In the genomic region with DNA sequence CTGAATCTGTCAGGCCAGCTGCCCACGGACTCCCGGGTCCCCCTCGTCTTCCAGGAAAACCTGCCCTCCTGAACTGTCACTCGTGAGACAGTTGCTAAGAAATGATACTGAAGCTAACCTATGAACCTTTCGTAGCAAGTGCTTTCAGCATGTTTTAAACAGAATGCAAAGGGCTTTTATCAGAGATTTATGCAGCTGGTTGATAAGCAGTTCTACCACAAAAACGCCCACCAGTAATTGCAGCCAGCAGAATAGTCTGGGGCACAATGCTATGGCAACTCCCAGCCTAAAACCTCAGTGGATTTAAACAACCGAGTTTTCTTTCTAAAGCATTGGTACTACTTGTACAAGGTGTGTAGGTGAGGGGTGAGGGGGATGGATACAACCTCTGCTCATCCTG, we compare ENCODE assay signal across 28 cellular contexts.
"Had no signal": no experiment of that assay in that cellular context is flagged by ENCODE, and none has a peak within 500 bp of the region (broad histone marks: within the 10 kb centered on the region; RNA-seq: fewer than 3 reads in every experiment).

No MANE protein-coding gene starts in this region.

- H3K27me3 Mint-ChIP-seq: stimulated activated memory B cell treated with anti-CD40 and anti-IgM and Interleukin-4, amounts not matched to agents 10 μg/mL and 1 μg/mL and 100 μg/mL, for 72 hours; stimulated activated naive B cell treated with anti-CD40 and anti-IgM and Interleukin-4, amounts not matched to agents 10 μg/mL and 1 μg/mL and 100 μg/mL, for 72 hours had no signal

- H3K4me3 Mint-ChIP-seq: stimulated activated effector memory CD8-positive, alpha-beta T cell treated with anti-CD3 and anti-CD28 coated beads, Interleukin-12 subunit alpha, Interleukin-12 subunit beta, amount 100 ng/mL, for 72 hours; stimulated activated memory B cell treated with anti-CD40 and anti-IgM and Interleukin-4, amounts not matched to agents 10 μg/mL and 1 μg/mL and 100 μg/mL, for 72 hours; stimulated activated naive B cell treated with anti-CD40 and anti-IgM and Interleukin-4, amounts not matched to agents 10 μg/mL and 1 μg/mL and 100 μg/mL, for 72 hours; stimulated activated naive CD8-positive, alpha-beta T cell treated with anti-CD3 and anti-CD28 coated beads, Interleukin-15, amount 100 ng/mL, for 72 hours; stimulated activated naive CD8-positive, alpha-beta T cell treated with anti-CD3 and anti-CD28 coated beads, Interleukin-15, Interleukin-2, amounts not matched to agents 100 ng/mL and 50 ng/mL, for 24 hours; type B pancreatic cell had no signal

- H3K36me3 Mint-ChIP-seq: stimulated activated effector memory CD8-positive, alpha-beta T cell treated with anti-CD3 and anti-CD28 coated beads, Interleukin-12 subunit alpha, Interleukin-12 subunit beta, amount 100 ng/mL, for 72 hours; stimulated activated memory B cell treated with anti-CD40 and anti-IgM and Interleukin-4, amounts not matched to agents 10 μg/mL and 1 μg/mL and 100 μg/mL, for 72 hours; stimulated activated naive B cell treated with anti-CD40 and anti-IgM and Interleukin-4, amounts not matched to agents 10 μg/mL and 1 μg/mL and 100 μg/mL, for 72 hours; type B pancreatic cell had no signal

- DNase-seq: stimulated activated CD4-positive, alpha-beta T cell treated with anti-CD3 and anti-CD28 coated beads, Interleukin-2, amount 100 ng/mL, for 48 hours; stimulated activated CD4-positive, alpha-beta T cell treated with anti-CD3 and anti-CD28 coated beads, Interleukin-4, amount 100 ng/mL, for 1 hour; stimulated activated CD4-positive, alpha-beta T cell treated with anti-CD3 and anti-CD28 coated beads, Interleukin-4, amount 100 ng/mL, for 24 hours; stimulated activated CD4-positive, alpha-beta T cell treated with anti-CD3 and anti-CD28 coated beads, Interleukin-4, amount 100 ng/mL, for 4 hours; stimulated activated CD8-positive, alpha-beta memory T cell treated with anti-CD3 and anti-CD28 coated beads, Interleukin-4, amount 100 ng/mL, for 48 hours; stimulated activated naive B cell treated with anti-CD40 and anti-IgM and Interleukin-4, amounts not matched to agents 10 μg/mL and 1 μg/mL and 100 μg/mL, for 72 hours; stimulated activated naive CD4-positive, alpha-beta T cell; stimulated activated naive CD4-positive, alpha-beta T cell treated with Interleukin-2 at 50 U/mL for 16 hours; stimulated activated naive CD8-positive, alpha-beta T cell treated with anti-CD3 and anti-CD28 coated beads, Interleukin-15, amount 100 ng/mL, for 72 hours; stimulated activated naive CD8-positive, alpha-beta T cell treated with anti-CD3 and anti-CD28 coated beads, Interleukin-15, Interleukin-2, amounts not matched to agents 100 U/mL and 50 U/mL, for 24 hours; stomach; substantia nigra; testis; thyroid gland; tibial artery; transverse colon; trophoblast cell; upper lobe of left lung; upper lobe of right lung; uterus had no signal

- H3K9me3 ChIP-seq: stomach, suprapubic skin, testis, thoracic aorta, thyroid gland, tibial artery, tibial nerve, transverse colon, upper lobe of left lung, upper lobe of right lung, uterus, vagina had no signal

- H3K27ac Mint-ChIP-seq: stimulated activated effector memory CD8-positive, alpha-beta T cell treated with anti-CD3 and anti-CD28 coated beads, Interleukin-12 subunit alpha, Interleukin-12 subunit beta, amount 100 ng/mL, for 72 hours; stimulated activated memory B cell treated with anti-CD40 and anti-IgM and Interleukin-4, amounts not matched to agents 10 μg/mL and 1 μg/mL and 100 μg/mL, for 72 hours; stimulated activated naive B cell treated with anti-CD40 and anti-IgM and Interleukin-4, amounts not matched to agents 10 μg/mL and 1 μg/mL and 100 μg/mL, for 72 hours; stimulated activated naive CD8-positive, alpha-beta T cell treated with anti-CD3 and anti-CD28 coated beads, Interleukin-15, amount 100 ng/mL, for 72 hours; stimulated activated naive CD8-positive, alpha-beta T cell treated with anti-CD3 and anti-CD28 coated beads, Interleukin-15, Interleukin-2, amounts not matched to agents 100 ng/mL and 50 ng/mL, for 24 hours; type B pancreatic cell had no signal

- H3K9me3 Mint-ChIP-seq: stimulated activated naive CD8-positive, alpha-beta T cell treated with anti-CD3 and anti-CD28 coated beads, Interleukin-15, amount 100 ng/mL, for 72 hours; stimulated activated naive CD8-positive, alpha-beta T cell treated with anti-CD3 and anti-CD28 coated beads, Interleukin-15, Interleukin-2, amounts not matched to agents 100 ng/mL and 50 ng/mL, for 24 hours; type B pancreatic cell had no signal

- H3K36me3 ChIP-seq: stomach, suprapubic skin, thoracic aorta, thyroid gland, tibial artery, tibial nerve, transverse colon, upper lobe of left lung, upper lobe of right lung, uterus, vagina had no signal

- H3K4me1 ChIP-seq: stomach, testis, thyroid gland, tibial artery, tibial nerve, transverse colon, upper lobe of left lung, upper lobe of right lung, uterus, vagina had no signal

- H3K27me3 ChIP-seq: testis, thyroid gland, tibial nerve, upper lobe of left lung, upper lobe of right lung, uterus, vagina had no signal

- H3K4me1 Mint-ChIP-seq: stimulated activated effector memory CD8-positive, alpha-beta T cell treated with anti-CD3 and anti-CD28 coated beads, Interleukin-12 subunit alpha, Interleukin-12 subunit beta, amount 100 ng/mL, for 72 hours; stimulated activated memory B cell treated with anti-CD40 and anti-IgM and Interleukin-4, amounts not matched to agents 10 μg/mL and 1 μg/mL and 100 μg/mL, for 72 hours; stimulated activated naive B cell treated with anti-CD40 and anti-IgM and Interleukin-4, amounts not matched to agents 10 μg/mL and 1 μg/mL and 100 μg/mL, for 72 hours; stimulated activated naive CD8-positive, alpha-beta T cell treated with anti-CD3 and anti-CD28 coated beads, Interleukin-15, amount 100 ng/mL, for 72 hours had no signal

- H3K27ac ChIP-seq: stomach, suprapubic skin, testis, thoracic aorta, thyroid gland, tibial artery, tibial nerve, transverse colon, upper lobe of left lung, upper lobe of right lung, uterus, vagina had no signal

- H3K4me3 ChIP-seq: stomach, suprapubic skin, testis, thoracic aorta, thyroid gland, tibial artery, tibial nerve, transverse colon, upper lobe of left lung, upper lobe of right lung, uterus, vagina had no signal

- ATAC-seq: stimulated activated effector memory CD8-positive, alpha-beta T cell treated with anti-CD3 and anti-CD28 coated beads, Interleukin-12 subunit alpha, Interleukin-12 subunit beta, amount 100 ng/mL, for 72 hours; stimulated activated memory B cell treated with anti-CD40 and anti-IgM and Interleukin-4, amounts not matched to agents 10 μg/mL and 1 μg/mL and 100 μg/mL, for 72 hours; stimulated activated naive B cell treated with anti-CD40 and anti-IgM and Interleukin-4, amounts not matched to agents 10 μg/mL and 1 μg/mL and 100 μg/mL, for 72 hours; stimulated activated naive CD8-positive, alpha-beta T cell treated with anti-CD3 and anti-CD28 coated beads, Interleukin-15, amount 100 ng/mL, for 72 hours; stimulated activated naive CD8-positive, alpha-beta T cell treated with anti-CD3 and anti-CD28 coated beads, Interleukin-15, Interleukin-2, amounts not matched to agents 100 U/mL and 50 U/mL, for 24 hours; upper lobe of right lung had no signal
